In genomic region chr17:59751955-59752413, GRCh38 we compare ENCODE assay signal across 12 cellular contexts. TPM values are rescaled to one million over a fixed set of nuclear protein-coding genes. Genes with fewer than 3 reads are reported as not detected.
DNase-seq lines count a peak whose midpoint lies in the region; ATAC-seq and TF ChIP-seq lines count a peak whose summit lies in the region.
"Had no signal": no experiment of that assay in that cellular context is flagged by ENCODE, and none has a peak within 500 bp of the region (broad histone marks: within the 10 kb centered on the region; RNA-seq: fewer than 3 reads in every experiment).

No MANE protein-coding gene starts in this region.

- ATAC-seq in activated CD4-positive, CD25-positive, alpha-beta regulatory T cell treated with anti-CD3 and anti-CD28 coated beads, Interleukin-2, amount 50 U/mL, for 24 hours, result peak; percentile 33 to 50
- ATAC-seq in HG02870 (IDR thresholded peaks at IDR 0.05; ENCODE audit: unreplicated experiment) (peak; percentile 78), HG03342 (IDR thresholded peaks at IDR 0.05; ENCODE audit: unreplicated experiment) (no peak)
- ATAC-seq: naive thymus-derived CD8-positive, alpha-beta T cell had no signal

- peak overlapping the region; percentile 69 for H3K4me3 Mint-ChIP-seq in activated CD4-positive, alpha-beta memory T cell treated with anti-CD3 and anti-CD28 coated beads, Interleukin-2, amount 10 ng/mL, durations not matched to agents 7 days and 5 days
- no peak overlapping the region for H3K4me3 Mint-ChIP-seq in nephron progenitor cell
- H3K4me3 Mint-ChIP-seq: naive thymus-derived CD8-positive, alpha-beta T cell had no signal

- H3K27ac Mint-ChIP-seq in activated CD4-positive, alpha-beta memory T cell treated with anti-CD3 and anti-CD28 coated beads, Interleukin-2, amount 10 ng/mL, durations not matched to agents 7 days and 5 days, result peak overlapping the region; percentile 91
- peak overlapping the region; percentile 39 for H3K27ac Mint-ChIP-seq in nephron progenitor cell

- TF ChIP-seq CTCF in nephron progenitor cell (IDR thresholded peaks at IDR 0.05), result no peak

- in situ Hi-C loops in KBM-7 (cut with MboI; ENCODE audit: low pct_unique_long_range_greater_than_20kb, low sequenced_read_pairs), result no loop called here

- CTCF ChIA-PET in activated CD4-positive, alpha-beta memory T cell treated with anti-CD3 and anti-CD28 coated beads, Interleukin-2, amount 10 ng/mL, durations not matched to agents 7 days and 5 days (lab: Charles Lee), result interaction anchor here (0.6 to 6.4 kb wide), 14 partner anchors 8 to 285 kb away, joined by 3 to 88 read pairs (median 7); partner anchors contain the start of gene RNFT1

- no peaks in the 10 kb centered on the region for H3K27me3 Mint-ChIP-seq in activated CD4-positive, alpha-beta memory T cell treated with anti-CD3 and anti-CD28 coated beads, Interleukin-2, amount 10 ng/mL, durations not matched to agents 7 days and 5 days
- no peaks in the 10 kb centered on the region for H3K27me3 Mint-ChIP-seq in nephron progenitor cell (ENCODE audit: low read depth, poor library complexity)
- H3K27me3 Mint-ChIP-seq: naive thymus-derived CD8-positive, alpha-beta T cell had no signal

- no peak for DNase-seq in activated CD4-positive, CD25-positive, alpha-beta regulatory T cell treated with anti-CD3 and anti-CD28 coated beads, Interleukin-2, amount 50 U/mL, for 72 hours
- peak; percentile 38 for DNase-seq in activated CD4-positive, alpha-beta memory T cell treated with anti-CD3 and anti-CD28 coated beads, Interleukin-2, amount 10 ng/mL, durations not matched to agents 7 days and 5 days
- DNase-seq in nephron progenitor cell (no peak), DMS114 treated with DMSO at 0.1 percent for 48 hours (lab: John Stamatoyannopoulos, UW; ENCODE audit: unreplicated experiment) (no peak), KBM-7 (no peak)
- DNase-seq: activated CD4-positive, CD25-positive, alpha-beta regulatory T cell; GDM1; naive thymus-derived CD8-positive, alpha-beta T cell; NCI-H2171 treated with DMSO at 0.1 percent for 48 hours had no signal

- H3K36me3 Mint-ChIP-seq in activated CD4-positive, alpha-beta memory T cell treated with anti-CD3 and anti-CD28 coated beads, Interleukin-2, amount 10 ng/mL, durations not matched to agents 7 days and 5 days (ENCODE audit: low read depth), result peaks cover 10% of the 10 kb centered on the region
- H3K36me3 Mint-ChIP-seq in nephron progenitor cell (ENCODE audit: low read depth), result no peaks in the 10 kb centered on the region

- H3K9me3 Mint-ChIP-seq in activated CD4-positive, alpha-beta memory T cell treated with anti-CD3 and anti-CD28 coated beads, Interleukin-2, amount 10 ng/mL, durations not matched to agents 7 days and 5 days, result no peaks in the 10 kb centered on the region
- no peaks in the 10 kb centered on the region for H3K9me3 Mint-ChIP-seq in nephron progenitor cell
- H3K9me3 Mint-ChIP-seq: naive thymus-derived CD8-positive, alpha-beta T cell had no signal

- H3K4me1 Mint-ChIP-seq in activated CD4-positive, alpha-beta memory T cell treated with anti-CD3 and anti-CD28 coated beads, Interleukin-2, amount 10 ng/mL, durations not matched to agents 7 days and 5 days, result peaks cover 63% of the 10 kb centered on the region
- H3K4me1 Mint-ChIP-seq in nephron progenitor cell, result peaks cover 19% of the 10 kb centered on the region

- POLR2A ChIA-PET in activated CD4-positive, alpha-beta memory T cell treated with anti-CD3 and anti-CD28 coated beads, Interleukin-2, amount 10 ng/mL, durations not matched to agents 7 days and 5 days (lab: Charles Lee), result interaction anchor here (0.8 to 5.7 kb wide), 12 partner anchors 10 to 142 kb away, joined by 3 to 279 read pairs (median 8); partner anchors contain the start of genes CLTC, PTRH2, RPS6KB1 and TUBD1

RNA-seq across cellular contexts. Expression of gene VMP1, which starts 44.5 kb away (rescaled TPM):
- total RNA-seq in activated CD4-positive, alpha-beta memory T cell treated with anti-CD3 and anti-CD28 coated beads, Interleukin-2, amount 10 ng/mL, durations not matched to agents 7 days and 5 days, result 100 to 1,000 TPM; 398 to 408 TPM

RNA-seq across cellular contexts. Expression of gene PTRH2, which starts 44.8 kb away (rescaled TPM):
- total RNA-seq in activated CD4-positive, alpha-beta memory T cell treated with anti-CD3 and anti-CD28 coated beads, Interleukin-2, amount 10 ng/mL, durations not matched to agents 7 days and 5 days, result 10 to 100 TPM; 22.8 to 23.3 TPM
